Comparison of ENCODE assay signal across 8 cellular contexts in genomic region chr15:82045179-82045891, GRCh38. TPM values are rescaled to one million over a fixed set of nuclear protein-coding genes. Genes with fewer than 3 reads are reported as not detected.
DNase-seq lines count a peak whose midpoint lies in the region; ATAC-seq and TF ChIP-seq lines count a peak whose summit lies in the region.

No MANE protein-coding gene starts in this region.

- DNase-seq in HuH-7.5 (ENCODE audit: low spot score) (peak; percentile 68), erythroblast (lab: John Stamatoyannopoulos, UW) (peak; percentile 61), mucosa of gallbladder (ENCODE audit: low spot score) (peak; percentile 25), testis (peak; percentile 19), GM19238 (ENCODE audit: insufficient read length, low spot score) (no peak)
- DNase-seq in activated CD4-positive, alpha-beta T cell treated with anti-CD3 and anti-CD28 coated beads, Interleukin-2, amount 50 U/mL, for 48 hours, result peak; percentile 26 to 28

- H3K27me3 ChIP-seq in testis, result no peaks in the 10 kb centered on the region

- WGBS in testis, 2 donors, result 0% methylated on average over 14 to 35 of the region's 71 CpGs

- peak; percentile 13 for ATAC-seq in GM19351 (IDR thresholded peaks at IDR 0.05; ENCODE audit: unreplicated experiment)

- TF ChIP-seq POLR2A in erythroblast (IDR thresholded peaks at IDR 0.05; ENCODE audit: low read length) (no peak), testis (IDR thresholded peaks at IDR 0.05) (no peak)

- H3K36me3 ChIP-seq in testis (ENCODE audit: low read depth, missing control alignments), result no peaks in the 10 kb centered on the region

- H3K27ac ChIP-seq in C4-2B (peak overlapping the region; percentile 87), testis (peak overlapping the region; percentile 85 to 97)

- TF ChIP-seq CTCF in C4-2B (conservative IDR thresholded peaks at IDR 0.05) (no peak), testis (IDR thresholded peaks at IDR 0.05) (no peak)

- H3K4me3 ChIP-seq in testis, result peak overlapping the region; percentile 84 to 93

- no peaks in the 10 kb centered on the region for H3K9me3 ChIP-seq in testis

- H3K4me1 ChIP-seq in testis, result peaks cover 18% of the 10 kb centered on the region

- intact Hi-C loops in testis (cut with DNase I; ENCODE audit: low total_unique reads), result no loop called here

RNA-seq across cellular contexts. Expression of gene MEX3B, which starts 0.5 kb away (rescaled TPM):
- total RNA-seq in mucosa of gallbladder (4.1 TPM), testis (100 to 1,000 TPM in 1 of 2 donors, 10 to 100 TPM in 1; 82.1 to 109 TPM)
- polyA plus RNA-seq in testis (ENCODE audit: insufficient read depth, low read depth, low replicate concordance), result 55.3 TPM

Comparison
In these comparisons a context has a peak if more than half of its experiments do, and no peak if none do; other contexts are left out.
1. RNA of gene MEX3B, which starts 0.5 kb away (total RNA-seq): 82.1 to 109 TPM in testis; 4.1 TPM in mucosa of gallbladder (single experiment); every median in the first group is over 10 times any median in the second.